10 cellular contexts compared by ENCODE assay signal in genomic region chr11:110294509-110294908, GRCh38. TPM values are rescaled to one million over a fixed set of nuclear protein-coding genes. Genes with fewer than 3 reads are reported as not detected.
DNase-seq lines count a peak whose midpoint lies in the region; ATAC-seq and TF ChIP-seq lines count a peak whose summit lies in the region.
"Had no signal": no experiment of that assay in that cellular context is flagged by ENCODE, and none has a peak within 500 bp of the region (broad histone marks: within the 10 kb centered on the region; RNA-seq: fewer than 3 reads in every experiment).

No MANE protein-coding gene starts in this region.

- POLR2A ChIA-PET in activated B cell treated with CpG ODN at 0.5 μM for 24 hours (lab: Charles Lee): interaction anchor here (0.6 to 0.7 kb wide), 3 partner anchors 10 to 1121 kb away, joined by 3 to 5 read pairs (median 3); no protein-coding TSS in a partner anchor

- H3K4me1 ChIP-seq in foreskin keratinocyte: peaks cover 25% of the 10 kb centered on the region
- peaks cover 25 to 75% (median 46%) of the 10 kb centered on the region in 6 donors for H3K4me1 ChIP-seq in spleen

- H3K9me3 ChIP-seq in spleen: no peaks in the 10 kb centered on the region

- WGBS in spleen, 5 donors: 47 to 70% (median 65%) methylated on average over 6 of the region's 6 CpGs

- no peaks in the 10 kb centered on the region for H3K9me3 Mint-ChIP-seq in activated B cell treated with CpG ODN at 0.5 μM for 24 hours

- peaks cover 30% of the 10 kb centered on the region for H3K4me1 Mint-ChIP-seq in activated B cell treated with CpG ODN at 0.5 μM for 24 hours

- CTCF ChIA-PET in activated B cell treated with CpG ODN at 0.5 μM for 24 hours (lab: Charles Lee): no interaction called here

- H3K27ac ChIP-seq in foreskin keratinocyte (peak overlapping the region; percentile 98), spleen (peak overlapping the region in 6 of 8 donors; percentile 93 to 97 (median 96))

- H3K27me3 ChIP-seq in foreskin keratinocyte (no peaks in the 10 kb centered on the region), spleen (replicated peaks in 1 of 7) (no peaks in the 10 kb centered on the region)

- intact Hi-C loops in activated B cell treated with CpG ODN at 0.5 μM for 24 hours (cut with micrococcal nuclease): loop anchor here (2.0 kb wide), 1 partner anchor 16 kb away; no protein-coding TSS in a partner anchor
- intact Hi-C loops in spleen (cut with DNase I; ENCODE audit: low total_unique reads): no loop called here

- no peak overlapping the region for H3K27ac Mint-ChIP-seq in activated B cell treated with CpG ODN at 0.5 μM for 24 hours

- ATAC-seq in activated B cell treated with CpG ODN at 0.5 μM for 24 hours (ENCODE audit: low read depth): no peak
- no peak for ATAC-seq in foreskin keratinocyte
- ATAC-seq in GM18519 (IDR thresholded peaks at IDR 0.05; ENCODE audit: low FRiP score, unreplicated experiment): no peak

- no peaks in the 10 kb centered on the region for H3K36me3 ChIP-seq in spleen

- TF ChIP-seq POLR2A in spleen (IDR thresholded peaks at IDR 0.05): no peak

- H3K27me3 Mint-ChIP-seq in activated B cell treated with CpG ODN at 0.5 μM for 24 hours: no peaks in the 10 kb centered on the region

- peak overlapping the region; percentile 47 for H3K4me3 Mint-ChIP-seq in activated B cell treated with CpG ODN at 0.5 μM for 24 hours

- H3K36me3 Mint-ChIP-seq in activated B cell treated with CpG ODN at 0.5 μM for 24 hours (ENCODE audit: low read depth): peaks cover 3% of the 10 kb centered on the region

- peak overlapping the region in 7 of 8 donors; percentile 4 to 97 (median 82) for H3K4me3 ChIP-seq in spleen

- TF ChIP-seq CTCF in activated B cell treated with CpG ODN at 0.5 μM for 24 hours (IDR thresholded peaks at IDR 0.05) (no peak), foreskin keratinocyte (conservative IDR thresholded peaks at IDR 0.05) (no peak), spleen (IDR thresholded peaks at IDR 0.05 in 8 of 11, conservative IDR thresholded peaks at IDR 0.05 in 3 of 11) (no peak)

- DNase-seq in NCI-H748 (lab: John Stamatoyannopoulos, UW; ENCODE audit: unreplicated experiment): peak; percentile 13
- no peak for DNase-seq in NCI-H748 treated with DMSO at 0.1 percent for 48 hours (lab: John Stamatoyannopoulos, UW)
- no peak for DNase-seq in activated B cell treated with CpG ODN at 0.5 μM for 24 hours
- DNase-seq in foreskin keratinocyte: no peak
- DNase-seq in spleen: no peak
- no peak for DNase-seq in T1000 (lab: John Stamatoyannopoulos, UW)
- DNase-seq in mesenteric fat pad (ENCODE audit: low spot score): no peak
- DNase-seq: ACHN, NCI-H2081 had no signal

RNA-seq across cellular contexts. Expression of gene RDX, which starts 1.9 kb away (rescaled TPM):
- total RNA-seq in activated B cell treated with CpG ODN at 0.5 μM for 24 hours: 27.4 and 27.9 TPM in 2 replicates
- 81.5 and 88.8 TPM in 2 replicates for total RNA-seq in foreskin keratinocyte
- polyA plus RNA-seq in foreskin keratinocyte: 24.7 and 27.8 TPM in 2 replicates
- total RNA-seq in spleen: 100 to 1,000 TPM in 3 of 7 donors, 10 to 100 TPM in 4; 70.2 to 138 (median 97.6) TPM
- 10 to 100 TPM; 11.7 to 36.6 (median 15.8) TPM for polyA plus RNA-seq in spleen
- 128 TPM for total RNA-seq in mesenteric fat pad
